8 cellular contexts compared by ENCODE assay signal in genomic region chr9:92395617-92396016, GRCh38. TPM values are rescaled to one million over a fixed set of nuclear protein-coding genes. Genes with fewer than 3 reads are reported as not detected.
"Had no signal": no experiment of that assay in that cellular context is flagged by ENCODE, and none has a peak within 500 bp of the region (broad histone marks: within the 10 kb centered on the region; RNA-seq: fewer than 3 reads in every experiment).

No MANE protein-coding gene starts in this region.

- H2AFZ ChIP-seq: GM23248 had no signal

- FAIRE-seq: HTR-8/SVneo had no signal

- H3K9ac ChIP-seq: GM23248 had no signal

- DNase-seq: GM23248, GOT3, H9, HCEC 1CT, KBM-7 had no signal

- H3K27ac ChIP-seq: GM23248 had no signal

- H3K4me3 ChIP-seq: GM23248 had no signal

RNA-seq across cellular contexts. Expression of gene OGN, which starts 8.8 kb away (rescaled TPM):
- total RNA-seq: H4, H9, HT-29 had no signal

RNA-seq across cellular contexts. Expression of gene OMD, which starts 28.7 kb away (rescaled TPM):
- total RNA-seq: H9, HT-29 had no signal
